ENCODE assay signal across 8 cellular contexts in the genomic region with DNA sequence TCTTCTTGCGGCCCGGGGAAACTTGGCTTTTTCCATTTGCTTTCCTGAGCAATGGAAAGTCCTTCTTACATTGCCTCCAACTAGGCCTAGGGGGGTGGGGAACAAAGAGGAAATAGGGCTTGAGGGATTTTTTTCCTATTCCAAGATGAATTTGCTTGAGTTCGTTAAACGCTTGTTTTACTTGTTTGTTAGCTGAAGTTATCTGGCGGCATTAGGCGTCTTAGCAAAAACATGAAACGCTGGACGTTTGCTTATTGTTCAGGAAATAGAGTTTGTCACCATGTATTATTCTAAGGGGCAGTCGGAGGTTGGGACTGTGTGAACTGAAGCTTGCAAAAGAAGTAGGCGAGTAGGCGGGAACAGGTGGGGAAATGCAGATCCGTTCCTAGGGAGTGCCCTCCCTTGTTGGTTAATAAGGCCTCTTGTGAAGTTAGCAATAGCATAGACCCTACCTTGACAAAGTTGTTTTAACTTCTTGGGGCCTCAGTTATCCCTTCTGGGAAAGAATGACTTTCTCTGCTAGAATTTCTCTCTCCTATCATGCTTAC. TPM values are rescaled to one million over a fixed set of nuclear protein-coding genes. Genes with fewer than 3 reads are reported as not detected.
DNase-seq lines count a peak whose midpoint lies in the region; ATAC-seq and TF ChIP-seq lines count a peak whose summit lies in the region.

No MANE protein-coding gene starts in this region.

- POLR2A ChIA-PET in CD4-positive, alpha-beta memory T cell (lab: Charles Lee; ENCODE audit: partially characterized antibody): no interaction called here
- POLR2A ChIA-PET in IMR-90 (lab: Charles Lee; ENCODE audit: unreplicated experiment): no interaction called here

- H3K36me3 Mint-ChIP-seq in CD4-positive, alpha-beta memory T cell: no peaks in the 10 kb centered on the region
- H3K36me3 Mint-ChIP-seq in chondrocyte (ENCODE audit: low read depth): peaks cover 2% of the 10 kb centered on the region
- no peaks in the 10 kb centered on the region for H3K36me3 Mint-ChIP-seq in natural killer cell treated with Interleukin-12 subunit alpha and Interleukin-12 subunit beta and Interleukin-15 and Interleukin-18, amount 100 ng/mL, for 72 hours

- WGBS in IMR-90 (ENCODE audit: extremely low coverage in 2 of 2, insufficient read length in 1 of 2), 2 experiments: 53% methylated on average over 9 of the region's 12 CpGs; no CpG with 5 or more reads in 1 of the 2 experiments

- H2BK5ac ChIP-seq in IMR-90 (ENCODE audit: low read depth, low read length, poor library complexity, severe bottlenecking): peak overlapping the region; percentile 20

- no TSS peak for BruUV-seq in IMR-90 (replicated peaks; lab: Mats Ljungman, UMichigan)

- H3K4ac ChIP-seq in IMR-90 (ENCODE audit: low read depth, low read length): peak overlapping the region; percentile 78

- peaks cover 22 to 62% of the 10 kb centered on the region in 2 experiments for H3K79me1 ChIP-seq in IMR-90 (ENCODE audit: low read depth in 1 of 2, low read length in 2 of 2)

- 0 out of 2 replicates have a peak overlapping the region, but pooled peaks have one; percentile 24 for H3K56ac ChIP-seq in IMR-90 (ENCODE audit: extremely low read depth, insufficient read depth, low read length)

- peak overlapping the region; percentile 14; the same call in 1 of the 3 replicates for H2BK15ac ChIP-seq in IMR-90 (ENCODE audit: low read depth, low read length)

- H3K4me3 Mint-ChIP-seq in CD4-positive, alpha-beta memory T cell: peak overlapping the region; percentile 14 to 73 (median 58)
- H3K4me3 Mint-ChIP-seq in chondrocyte (ENCODE audit: unreplicated experiment): peak overlapping the region; percentile 81
- H3K4me3 Mint-ChIP-seq in natural killer cell treated with Interleukin-12 subunit alpha and Interleukin-12 subunit beta and Interleukin-15 and Interleukin-18, amount 100 ng/mL, for 72 hours: peak overlapping the region; percentile 35

- H3K27me3 ChIP-seq in CD4-positive, alpha-beta memory T cell (ENCODE audit: insufficient read depth, low read length): peaks cover 19% of the 10 kb centered on the region
- no peaks in the 10 kb centered on the region for H3K27me3 ChIP-seq in IMR-90 (ENCODE audit: control insufficient read depth, insufficient read depth, low read length)

- peaks cover 0 to 2% (median 0%) of the 10 kb centered on the region in 8 donors for H3K9me3 Mint-ChIP-seq in CD4-positive, alpha-beta memory T cell
- no peaks in the 10 kb centered on the region for H3K9me3 Mint-ChIP-seq in chondrocyte (ENCODE audit: low read depth)
- no peaks in the 10 kb centered on the region for H3K9me3 Mint-ChIP-seq in natural killer cell treated with Interleukin-12 subunit alpha and Interleukin-12 subunit beta and Interleukin-15 and Interleukin-18, amount 100 ng/mL, for 72 hours

- H4K91ac ChIP-seq in IMR-90 (ENCODE audit: insufficient read depth, low read depth, low read length): peak overlapping the region; percentile 7

- no peaks in the 10 kb centered on the region for H3K9me3 ChIP-seq in CD4-positive, alpha-beta memory T cell (ENCODE audit: control insufficient read depth in 1 of 2, low read length in 2 of 2)
- no peaks in the 10 kb centered on the region for H3K9me3 ChIP-seq in IMR-90 (ENCODE audit: control insufficient read depth, insufficient read depth, low read length)

- no peak for DNase-seq in CD4-positive, alpha-beta memory T cell
- DNase-seq in IMR-90 (no peak), chondrocyte (ENCODE audit: low spot score) (no peak), AML-193 (lab: John Stamatoyannopoulos, UW) (no peak), T1000 (lab: John Stamatoyannopoulos, UW) (no peak), GM19240 (ENCODE audit: insufficient read length, low spot score) (no peak)
- no peak for DNase-seq in natural killer cell treated with Interleukin-12 subunit alpha and Interleukin-12 subunit beta and Interleukin-15 and Interleukin-18, amount 100 ng/mL, for 72 hours (ENCODE audit: low spot score)

- peak overlapping the region; percentile 83 for H3K9ac ChIP-seq in IMR-90 (ENCODE audit: low read depth, low read length)

- H2AFZ ChIP-seq in IMR-90 (replicated peaks; ENCODE audit: low read length, poor library complexity): peak overlapping the region; percentile 91

- H3K27me3 Mint-ChIP-seq in CD4-positive, alpha-beta memory T cell: peaks cover 25 to 32% of the 10 kb centered on the region in 2 donors
- H3K27me3 Mint-ChIP-seq in chondrocyte (ENCODE audit: low read depth): no peaks in the 10 kb centered on the region
- H3K27me3 Mint-ChIP-seq in natural killer cell treated with Interleukin-12 subunit alpha and Interleukin-12 subunit beta and Interleukin-15 and Interleukin-18, amount 100 ng/mL, for 72 hours: peaks cover 14 to 30% of the 10 kb centered on the region in 2 donors

- peak overlapping the region; percentile 22; the same call in 1 of the 2 replicates for H3K18ac ChIP-seq in IMR-90 (ENCODE audit: low read depth, low read length)

- H3K36me3 ChIP-seq in CD4-positive, alpha-beta memory T cell (ENCODE audit: insufficient read depth, low read length): no peaks in the 10 kb centered on the region
- H3K36me3 ChIP-seq in IMR-90 (ENCODE audit: control insufficient read depth, insufficient read depth, low read length): peaks cover 5% of the 10 kb centered on the region

- no peak for TF ChIP-seq RAD21 in IMR-90 (IDR thresholded peaks at IDR 0.05; ENCODE audit: low read length)

- peak overlapping the region; percentile 39 for H3K23ac ChIP-seq in IMR-90 (ENCODE audit: low read depth, low read length)

- peak overlapping the region; percentile 12 for H2AK9ac ChIP-seq in IMR-90 (replicated peaks; ENCODE audit: low read depth, low read length, poor library complexity)

- TF ChIP-seq CTCF in IMR-90 (conservative IDR thresholded peaks at IDR 0.05; ENCODE audit: low read depth, low read length) (no peak), chondrocyte (IDR thresholded peaks at IDR 0.05) (no peak)

- intact Hi-C loops in CD4-positive, alpha-beta memory T cell (cut with micrococcal nuclease): no loop called here
- intact Hi-C loops in IMR-90 (cut with micrococcal nuclease): loop anchor here (5.0 kb wide), 2 partner anchors 70 to 90 kb away; no protein-coding TSS in a partner anchor

- peak overlapping the region; percentile 86 for H3K4me2 ChIP-seq in IMR-90 (ENCODE audit: low read depth, low read length)

- no peak overlapping the region for H3K4me3 ChIP-seq in CD4-positive, alpha-beta memory T cell (ENCODE audit: low read length in 2 of 2)
- peak overlapping the region; percentile 79 for H3K4me3 ChIP-seq in IMR-90 (ENCODE audit: insufficient read depth, low read depth, low read length)

- ATAC-seq in IMR-90 (ENCODE audit: low read depth): no peak
- no peak for ATAC-seq in natural killer cell treated with Interleukin-12 subunit alpha and Interleukin-12 subunit beta and Interleukin-15 and Interleukin-18, amount 100 ng/mL, for 72 hours
- no peak for ATAC-seq in GM21576 (IDR thresholded peaks at IDR 0.05; ENCODE audit: unreplicated experiment)

- no peak for TF ChIP-seq POLR2A in IMR-90 (IDR thresholded peaks at IDR 0.05; ENCODE audit: low read depth, low read length)

- H4K8ac ChIP-seq in IMR-90 (ENCODE audit: low read depth in 2 of 2, low read length in 2 of 2): peak overlapping the region; percentile 31 to 65; a peak in 2 of 4 replicates

- CTCF ChIA-PET in CD4-positive, alpha-beta memory T cell (lab: Charles Lee; ENCODE audit: partially characterized antibody): interaction anchor here (1.5 to 2.0 kb wide), 2 partner anchors 9 to 221 kb away, joined by 4 to 5 read pairs; no protein-coding TSS in a partner anchor
- CTCF ChIA-PET in IMR-90 (lab: Yijun Ruan, JAX): interaction anchor here (0.6 kb wide), 1 partner anchor 155 kb away, joined by 3 read pairs; no protein-coding TSS in a partner anchor

- peaks cover 48% of the 10 kb centered on the region for H4K20me1 ChIP-seq in IMR-90 (ENCODE audit: insufficient read depth, low read length)

- dilution Hi-C loops in IMR-90 (cut with HindIII; ENCODE audit: low sequenced_read_pairs, unreplicated experiment): no loop called here

- H3K27ac ChIP-seq in CD4-positive, alpha-beta memory T cell (ENCODE audit: low read depth, low read length): no peak overlapping the region
- peak overlapping the region; percentile 59 for H3K27ac ChIP-seq in IMR-90 (ENCODE audit: insufficient read depth, low read length)

- H3K4me1 ChIP-seq in CD4-positive, alpha-beta memory T cell (ENCODE audit: insufficient read depth, low read length): peaks cover 19% of the 10 kb centered on the region
- peaks cover 26% of the 10 kb centered on the region for H3K4me1 ChIP-seq in IMR-90 (ENCODE audit: control insufficient read depth, insufficient read depth, low read length)

- peak overlapping the region; percentile 14 for H4K5ac ChIP-seq in IMR-90 (ENCODE audit: low read depth, low read length)

- peak overlapping the region; percentile 51; the same call in 1 of the 2 replicates for H2BK120ac ChIP-seq in IMR-90 (ENCODE audit: low read depth, low read length)

- in situ Hi-C loops in IMR-90 (cut with MboI; ENCODE audit: low sequenced_read_pairs): loop anchor here (10.0 kb wide), 1 partner anchor 238 kb away; no protein-coding TSS in a partner anchor

- peak overlapping the region in 1 of 7 donors; percentile 81 for H3K27ac Mint-ChIP-seq in CD4-positive, alpha-beta memory T cell
- peak overlapping the region; percentile 75 for H3K27ac Mint-ChIP-seq in chondrocyte (ENCODE audit: unreplicated experiment)
- H3K27ac Mint-ChIP-seq in natural killer cell treated with Interleukin-12 subunit alpha and Interleukin-12 subunit beta and Interleukin-15 and Interleukin-18, amount 100 ng/mL, for 72 hours: no peak overlapping the region

- no peak overlapping the region for H2AK5ac ChIP-seq in IMR-90 (ENCODE audit: low read depth, low read length)

- H3K9me1 ChIP-seq in IMR-90 (ENCODE audit: insufficient read depth, low read length): peaks cover 21% of the 10 kb centered on the region

- no peak overlapping the region for H2BK20ac ChIP-seq in IMR-90 (ENCODE audit: low read depth, low read length)

- peaks cover 6 to 18% (median 11%) of the 10 kb centered on the region in 4 donors for H3K4me1 Mint-ChIP-seq in CD4-positive, alpha-beta memory T cell
- peaks cover 64% of the 10 kb centered on the region for H3K4me1 Mint-ChIP-seq in chondrocyte (ENCODE audit: low read depth)
- peaks cover 0 to 18% of the 10 kb centered on the region in 2 donors for H3K4me1 Mint-ChIP-seq in natural killer cell treated with Interleukin-12 subunit alpha and Interleukin-12 subunit beta and Interleukin-15 and Interleukin-18, amount 100 ng/mL, for 72 hours (ENCODE audit: low read depth in 2 of 2)

- peak overlapping the region; percentile 88 for H3K14ac ChIP-seq in IMR-90 (replicated peaks; ENCODE audit: low read depth, low read length)

TF ChIP-seq in IMR-90, 13 proteins besides CTCF, POLR2A, EP300 and RAD21 (continues in another document):
- no peak for TF ChIP-seq CHD1 (IDR thresholded peaks at IDR 0.05; ENCODE audit: low read depth, low read length)

RNA-seq across cellular contexts. Expression of gene CABLES1, which starts 1.9 kb away (rescaled TPM):
- under 1 TPM in 1 of 2 experiments, not detected in 1; 0.15 TPM for total RNA-seq in CD4-positive, alpha-beta memory T cell
- not detected for polyA plus RNA-seq in CD4-positive, alpha-beta memory T cell
- total RNA-seq in IMR-90 (2012; rRNA removed) (4.7 and 5.7 TPM in 2 replicates), chondrocyte (26.2 to 46.3 TPM (median 29.3 TPM) in 3 replicates)
- 4.4 and 4.7 TPM in 2 replicates for polyA plus RNA-seq in IMR-90 (2012; rRNA removed)
- 2.2 and 5.2 TPM in 2 replicates for polyA plus RNA-seq in IMR-90 (2012; cell fraction: cytosol; rRNA removed)
- polyA plus RNA-seq in IMR-90 (2012; cell fraction: nucleus; rRNA removed; ENCODE audit: low replicate concordance): 3.2 and 7.3 TPM in 2 replicates
- under 1 TPM in 1 of 2 donors, not detected in 1; 0.39 TPM for total RNA-seq in natural killer cell treated with Interleukin-12 subunit alpha and Interleukin-12 subunit beta and Interleukin-15 and Interleukin-18, amount 100 ng/mL, for 72 hours
